In genomic region chr7:72925546-72926120, GRCh38 we compare ENCODE assay signal across 8 cellular contexts. TPM values are rescaled to one million over a fixed set of nuclear protein-coding genes. Genes with fewer than 3 reads are reported as not detected.
DNase-seq lines count a peak whose midpoint lies in the region; ATAC-seq and TF ChIP-seq lines count a peak whose summit lies in the region.

No MANE protein-coding gene starts in this region.

- CTCF ChIA-PET in A673 (lab: Charles Lee) = no interaction called here

- H3K36me3 ChIP-seq in A673 (ENCODE audit: insufficient read depth, low read length, poor library complexity, severe bottlenecking) (peaks cover 41% of the 10 kb centered on the region), skeletal muscle satellite cell (ENCODE audit: insufficient read depth, low read length) (peaks cover 40% of the 10 kb centered on the region)

- H3K9ac ChIP-seq in skeletal muscle satellite cell (ENCODE audit: low read depth, low read length) = peak overlapping the region; percentile 94

- H3K4me1 ChIP-seq in A673 (ENCODE audit: insufficient read depth, low read length, poor library complexity, severe bottlenecking) (peaks cover 4% of the 10 kb centered on the region), skeletal muscle satellite cell (ENCODE audit: control insufficient read depth, insufficient read depth, low read length) (peaks cover 11% of the 10 kb centered on the region)

- TF ChIP-seq CTCF in A673 (conservative IDR thresholded peaks at IDR 0.05; ENCODE audit: low read depth, low read length) = no peak
- no peak for TF ChIP-seq CTCF in WI38 (IDR thresholded peaks at IDR 0.05; ENCODE audit: low read depth, low read length)

- peak; percentile 5 for ATAC-seq in GM21786 (IDR thresholded peaks at IDR 0.05; ENCODE audit: unreplicated experiment)

- peak overlapping the region; percentile 89 for H3K4me2 ChIP-seq in skeletal muscle satellite cell (ENCODE audit: low read length)

- peak overlapping the region; percentile 82 for H3K4me3 ChIP-seq in A673 (ENCODE audit: low read depth, low read length, poor library complexity, severe bottlenecking)
- peak overlapping the region; percentile 91 for H3K4me3 ChIP-seq in WI38 (ENCODE audit: low read depth, low read length)
- peak overlapping the region; percentile 93 for H3K4me3 ChIP-seq in skeletal muscle satellite cell (ENCODE audit: low read length)

- intact Hi-C loops in A673 (cut with micrococcal nuclease; ENCODE audit: unreplicated experiment) = loop anchor here (2.0 kb wide), 1 partner anchor 97 kb away; the partner anchor contains the start of gene TYW1B

- POLR2A ChIA-PET in A673 (lab: Charles Lee; ENCODE audit: low non-redundant PET) = no interaction called here

- BruUV-seq in A673 (replicated peaks; lab: Mats Ljungman, UMichigan) = no TSS peak

- H3K27me3 ChIP-seq in A673 (replicated peaks; ENCODE audit: insufficient read depth, low read depth, low read length, poor library complexity) = no peaks in the 10 kb centered on the region
- H3K27me3 ChIP-seq in skeletal muscle satellite cell (ENCODE audit: control insufficient read depth, insufficient read depth, low read length) = no peaks in the 10 kb centered on the region

- H3K27ac ChIP-seq in A673 (ENCODE audit: low read depth, low read length, poor library complexity, severe bottlenecking) = peak overlapping the region; percentile 93

- DNase-seq in A673 (ENCODE audit: low spot score) (peak; percentile 21), globus pallidus (ENCODE audit: low spot score) (peak; percentile 2), medulla oblongata (ENCODE audit: extremely low spot score) (no peak), HuH-7 (ENCODE audit: low spot score) (no peak), NCI-H146 treated with DMSO at 0.1 percent for 48 hours (lab: John Stamatoyannopoulos, UW; ENCODE audit: unreplicated experiment) (no peak)

- H3K9me3 ChIP-seq in A673 (ENCODE audit: low read depth, low read length, poor library complexity, severe bottlenecking) = no peaks in the 10 kb centered on the region
- H3K9me3 ChIP-seq in skeletal muscle satellite cell (replicated peaks; ENCODE audit: low read length) = no peaks in the 10 kb centered on the region

RNA-seq across cellular contexts. Expression of gene POM121, which starts 0.7 kb away (rescaled TPM):
- 54.6 and 56.6 TPM in 2 replicates for total RNA-seq in A673 (2021)
- 6.8 and 7.9 TPM in 2 replicates for total RNA-seq in skeletal muscle satellite cell (2012; rRNA removed)

RNA-seq across cellular contexts. Expression of gene TRIM74, which starts 43.6 kb away (rescaled TPM):
- 0.31 TPM in 1 of 2 replicates, not detected in the other for total RNA-seq in A673 (2021)
- not detected in 2 replicates for total RNA-seq in skeletal muscle satellite cell (2012; rRNA removed)

Comparison
In these comparisons a context has a peak if more than half of its experiments do, and no peak if none do; other contexts are left out.
1. DNase-seq: peak in A673 (single experiment) and globus pallidus (single experiment); none in medulla oblongata (single experiment), HuH-7 (single experiment) and NCI-H146 treated with DMSO at 0.1 percent for 48 hours (single experiment).
2. Peak in every context shown above with its lines, with median percentiles within 50 percentile points of each other: H3K4me3 ChIP-seq.